In the genomic region with DNA sequence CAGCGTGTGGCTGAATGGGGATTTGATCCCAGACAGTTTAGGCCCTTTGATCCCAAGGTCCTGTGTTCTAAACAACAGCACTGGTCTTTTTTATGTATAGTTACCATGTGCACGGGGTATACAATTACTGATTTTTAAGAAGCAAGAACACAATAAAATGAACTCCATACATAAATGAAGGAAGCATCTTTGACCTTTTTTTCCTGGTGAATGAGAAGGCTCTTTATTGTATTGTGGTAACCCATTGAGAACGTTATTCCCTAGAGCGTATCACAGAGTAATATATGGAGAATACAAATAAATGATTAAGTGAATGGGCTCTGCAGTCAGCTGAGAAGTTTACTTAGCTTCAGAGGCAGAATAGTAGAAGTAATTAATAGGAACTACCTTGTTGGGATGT, we compare ENCODE assay signal across 30 cellular contexts.
"Had no signal": no experiment of that assay in that cellular context is flagged by ENCODE, and none has a peak within 500 bp of the region (broad histone marks: within the 10 kb centered on the region; RNA-seq: fewer than 3 reads in every experiment).

No MANE protein-coding gene starts in this region.

- H3K4me3 Mint-ChIP-seq: activated CD4-positive, alpha-beta memory T cell treated with anti-CD3 and anti-CD28 coated beads for 36 hours; activated CD4-positive, alpha-beta T cell treated with anti-CD3 and anti-CD28 coated beads for 36 hours; activated CD4-positive, alpha-beta T cell treated with anti-CD3 and anti-CD28 coated beads, Interleukin-2, amount 10 ng/mL, durations not matched to agents 24 days and 14 days; activated CD8-positive, alpha-beta memory T cell treated with anti-CD3 and anti-CD28 coated beads, Interleukin-2, amount 10 ng/mL, durations not matched to agents 7 days and 5 days; activated CD8-positive, alpha-beta T cell treated with anti-CD3 and anti-CD28 coated beads, Interleukin-2, amount 10 ng/mL, durations not matched to agents 7 days and 5 days; activated naive CD4-positive, alpha-beta T cell treated with anti-CD3 and anti-CD28 coated beads for 36 hours; activated naive CD4-positive, alpha-beta T cell treated with anti-CD3 and anti-CD28 coated beads, Interleukin-2, amount 50 U/mL, for 24 hours; activated naive CD8-positive, alpha-beta T cell treated with anti-CD3 and anti-CD28 coated beads for 36 hours; activated naive CD8-positive, alpha-beta T cell treated with anti-CD3 and anti-CD28 coated beads, Interleukin-2, amount 50 U/mL, for 24 hours; activated T-helper 1 cell treated with anti-CD3 and anti-CD28 coated beads, Interleukin-12 subunit alpha, Interleukin-12 subunit beta, Interleukin-2, Interleukin-4 antibody, amounts not matched to agents 30 ng/mL and 10 ng/mL and 1 ng/mL, durations not matched to agents 14 hours and 24 hours and 36 hours had no signal

- H3K27ac Mint-ChIP-seq: activated CD4-positive, alpha-beta memory T cell treated with anti-CD3 and anti-CD28 coated beads for 36 hours; activated CD4-positive, alpha-beta T cell treated with anti-CD3 and anti-CD28 coated beads for 36 hours; activated CD4-positive, alpha-beta T cell treated with anti-CD3 and anti-CD28 coated beads, Interleukin-2, amount 10 ng/mL, durations not matched to agents 24 days and 14 days; activated CD8-positive, alpha-beta memory T cell treated with anti-CD3 and anti-CD28 coated beads, Interleukin-2, amount 10 ng/mL, durations not matched to agents 7 days and 5 days; activated CD8-positive, alpha-beta T cell treated with anti-CD3 and anti-CD28 coated beads, Interleukin-2, amount 10 ng/mL, durations not matched to agents 7 days and 5 days; activated naive CD4-positive, alpha-beta T cell treated with anti-CD3 and anti-CD28 coated beads for 36 hours; activated naive CD4-positive, alpha-beta T cell treated with anti-CD3 and anti-CD28 coated beads, Interleukin-2, amount 50 U/mL, for 24 hours; activated naive CD8-positive, alpha-beta T cell treated with anti-CD3 and anti-CD28 coated beads for 36 hours; activated naive CD8-positive, alpha-beta T cell treated with anti-CD3 and anti-CD28 coated beads, Interleukin-2, amount 50 U/mL, for 24 hours; activated T-helper 1 cell treated with anti-CD3 and anti-CD28 coated beads, Interleukin-12 subunit alpha, Interleukin-12 subunit beta, Interleukin-2, Interleukin-4 antibody, amounts not matched to agents 30 ng/mL and 10 ng/mL and 1 ng/mL, durations not matched to agents 14 hours and 24 hours and 36 hours; activated T-helper 2 cell treated with anti-CD3 and anti-CD28 coated beads, Interferon-gamma antibody, Interleukin-2, Interleukin-4, amounts not matched to agents 10 μg/mL and 5 μg/mL and 100 μg/mL, durations not matched to agents 14 hours and 24 hours and 36 hours had no signal

- DNase-seq: activated CD4-positive, alpha-beta memory T cell treated with anti-CD3 and anti-CD28 coated beads for 36 hours; activated CD4-positive, alpha-beta T cell treated with anti-CD3 and anti-CD28 coated beads for 36 hours; activated CD4-positive, alpha-beta T cell treated with anti-CD3 and anti-CD28 coated beads, Interleukin-2, amount 10 ng/mL, durations not matched to agents 24 days and 14 days; activated CD4-positive, CD25-positive, alpha-beta regulatory T cell; activated CD4-positive, CD25-positive, alpha-beta regulatory T cell treated with anti-CD3 and anti-CD28 coated beads, Interleukin-2, amount 50 U/mL, for 72 hours; activated CD8-positive, alpha-beta memory T cell treated with anti-CD3 and anti-CD28 coated beads, Interleukin-2, amount 10 ng/mL, durations not matched to agents 7 days and 5 days; activated CD8-positive, alpha-beta memory T cell treated with anti-CD3 and anti-CD28 coated beads, Interleukin-2, amount 50 U/mL, for 4 hours; activated CD8-positive, alpha-beta T cell treated with anti-CD3 and anti-CD28 coated beads, Interleukin-2, amount 10 ng/mL, durations not matched to agents 7 days and 5 days; activated effector memory CD4-positive, alpha-beta T cell treated with anti-CD3 and anti-CD28 coated beads, Interleukin-2, amount 50 U/mL, for 16 hours; activated naive CD4-positive, alpha-beta T cell treated with anti-CD3 and anti-CD28 coated beads for 36 hours; activated naive CD8-positive, alpha-beta T cell treated with anti-CD3 and anti-CD28 coated beads for 36 hours; activated naive CD8-positive, alpha-beta T cell treated with anti-CD3 and anti-CD28 coated beads, Interleukin-2, amount 50 U/mL, for 24 hours; activated T-cell treated with anti-CD3 and anti-CD28 coated beads, Interleukin-2, amount 50 U/mL, for 1 hour; activated T-cell treated with anti-CD3 and anti-CD28 coated beads, Interleukin-2, amount 50 U/mL, for 48 hours; adrenal gland; amygdala; aorta; body of pancreas; caudate nucleus; cortex of kidney; effector CD8-positive, alpha-beta T cell; foreskin fibroblast; gastrocnemius medialis; glutamatergic neuron; heart left ventricle; T-helper 2 cell had no signal

- H3K27me3 Mint-ChIP-seq: activated CD4-positive, alpha-beta memory T cell treated with anti-CD3 and anti-CD28 coated beads for 36 hours; activated CD4-positive, alpha-beta T cell treated with anti-CD3 and anti-CD28 coated beads, Interleukin-2, amount 10 ng/mL, durations not matched to agents 24 days and 14 days; activated CD8-positive, alpha-beta memory T cell treated with anti-CD3 and anti-CD28 coated beads, Interleukin-2, amount 10 ng/mL, durations not matched to agents 7 days and 5 days; activated naive CD4-positive, alpha-beta T cell treated with anti-CD3 and anti-CD28 coated beads, Interleukin-2, amount 50 U/mL, for 24 hours; activated naive CD8-positive, alpha-beta T cell treated with anti-CD3 and anti-CD28 coated beads for 36 hours; activated naive CD8-positive, alpha-beta T cell treated with anti-CD3 and anti-CD28 coated beads, Interleukin-2, amount 50 U/mL, for 24 hours had no signal

- ATAC-seq: activated CD4-positive, alpha-beta T cell treated with anti-CD3 and anti-CD28 coated beads for 36 hours; activated CD8-positive, alpha-beta memory T cell treated with anti-CD3 and anti-CD28 coated beads, Interleukin-2, amount 10 ng/mL, durations not matched to agents 7 days and 5 days; activated CD8-positive, alpha-beta T cell treated with anti-CD3 and anti-CD28 coated beads, Interleukin-2, amount 10 ng/mL, durations not matched to agents 7 days and 5 days; activated naive CD8-positive, alpha-beta T cell treated with anti-CD3 and anti-CD28 coated beads, Interleukin-2, amount 50 U/mL, for 24 hours; esophagus mucosa; gastrocnemius medialis had no signal

- H3K4me1 Mint-ChIP-seq: activated CD4-positive, alpha-beta T cell treated with anti-CD3 and anti-CD28 coated beads for 36 hours; activated CD4-positive, alpha-beta T cell treated with anti-CD3 and anti-CD28 coated beads, Interleukin-2, amount 10 ng/mL, durations not matched to agents 24 days and 14 days; activated CD8-positive, alpha-beta memory T cell treated with anti-CD3 and anti-CD28 coated beads, Interleukin-2, amount 10 ng/mL, durations not matched to agents 7 days and 5 days; activated naive CD4-positive, alpha-beta T cell treated with anti-CD3 and anti-CD28 coated beads, Interleukin-2, amount 50 U/mL, for 24 hours; activated naive CD8-positive, alpha-beta T cell treated with anti-CD3 and anti-CD28 coated beads for 36 hours; activated naive CD8-positive, alpha-beta T cell treated with anti-CD3 and anti-CD28 coated beads, Interleukin-2, amount 50 U/mL, for 24 hours had no signal

- H3K36me3 Mint-ChIP-seq: activated CD4-positive, alpha-beta memory T cell treated with anti-CD3 and anti-CD28 coated beads for 36 hours; activated CD8-positive, alpha-beta memory T cell treated with anti-CD3 and anti-CD28 coated beads, Interleukin-2, amount 10 ng/mL, durations not matched to agents 7 days and 5 days; activated naive CD4-positive, alpha-beta T cell treated with anti-CD3 and anti-CD28 coated beads, Interleukin-2, amount 50 U/mL, for 24 hours; activated naive CD8-positive, alpha-beta T cell treated with anti-CD3 and anti-CD28 coated beads for 36 hours had no signal

- H3K9me3 Mint-ChIP-seq: activated CD4-positive, alpha-beta memory T cell treated with anti-CD3 and anti-CD28 coated beads for 36 hours; activated CD4-positive, alpha-beta T cell treated with anti-CD3 and anti-CD28 coated beads, Interleukin-2, amount 10 ng/mL, durations not matched to agents 24 days and 14 days; activated naive CD4-positive, alpha-beta T cell treated with anti-CD3 and anti-CD28 coated beads for 36 hours; activated naive CD8-positive, alpha-beta T cell treated with anti-CD3 and anti-CD28 coated beads for 36 hours; activated naive CD8-positive, alpha-beta T cell treated with anti-CD3 and anti-CD28 coated beads, Interleukin-2, amount 50 U/mL, for 24 hours; activated T-helper 1 cell treated with anti-CD3 and anti-CD28 coated beads, Interleukin-12 subunit alpha, Interleukin-12 subunit beta, Interleukin-2, Interleukin-4 antibody, amounts not matched to agents 30 ng/mL and 10 ng/mL and 1 ng/mL, durations not matched to agents 14 hours and 24 hours and 36 hours; activated T-helper 2 cell treated with anti-CD3 and anti-CD28 coated beads, Interferon-gamma antibody, Interleukin-2, Interleukin-4, amounts not matched to agents 10 μg/mL and 5 μg/mL and 100 μg/mL, durations not matched to agents 14 hours and 24 hours and 36 hours had no signal
